Comparison of ENCODE assay signal across 16 cellular contexts in genomic region chr7:129684777-129685176, GRCh38.
DNase-seq lines count a peak whose midpoint lies in the region; ATAC-seq and TF ChIP-seq lines count a peak whose summit lies in the region.
"Had no signal": no experiment of that assay in that cellular context is flagged by ENCODE, and none has a peak within 500 bp of the region (broad histone marks: within the 10 kb centered on the region; RNA-seq: fewer than 3 reads in every experiment).

No MANE protein-coding gene starts in this region.

- H3K27me3 ChIP-seq in SK-N-SH (ENCODE audit: insufficient read depth) = no peaks in the 10 kb centered on the region
- H3K27me3 ChIP-seq: colonic mucosa had no signal

- H3K9me2 ChIP-seq in SK-N-SH = no peaks in the 10 kb centered on the region

- no peak for TF ChIP-seq EP300 in SK-N-SH (IDR thresholded peaks at IDR 0.05; ENCODE audit: borderline replicate concordance in 1 of 2, low read depth in 1 of 2, low read length in 1 of 2)

- no peak for ATAC-seq in GM19397 (IDR thresholded peaks at IDR 0.05; ENCODE audit: unreplicated experiment)
- ATAC-seq in GM21528 (IDR thresholded peaks at IDR 0.05; ENCODE audit: low FRiP score, unreplicated experiment) = no peak
- ATAC-seq: esophagus mucosa, left lobe of liver had no signal

- no peaks in the 10 kb centered on the region for H3K4me1 ChIP-seq in SK-N-SH (ENCODE audit: control insufficient read depth in 1 of 2, insufficient read depth in 2 of 2, low read depth in 1 of 2, low read length in 1 of 2)
- H3K4me1 ChIP-seq: colonic mucosa, parathyroid adenoma had no signal

- H3K79me2 ChIP-seq in SK-N-SH (ENCODE audit: insufficient read depth) = no peaks in the 10 kb centered on the region

- POLR2A ChIA-PET in SK-N-SH (lab: Yijun Ruan, JAX) = no interaction called here

- CTCF ChIA-PET in SK-N-SH (lab: Yijun Ruan, JAX) = interaction anchor here (0.7 to 1.8 kb wide), 3 partner anchors 40 to 377 kb away, joined by 3 to 4 read pairs (median 3); no protein-coding TSS in a partner anchor

- H4K20me1 ChIP-seq in SK-N-SH (ENCODE audit: insufficient read depth) = no peaks in the 10 kb centered on the region

- peaks cover 5% of the 10 kb centered on the region for H3F3A ChIP-seq in SK-N-SH (replicated peaks; ENCODE audit: insufficient read depth)

- H2AFZ ChIP-seq in SK-N-SH (ENCODE audit: low read depth) = no peak overlapping the region
- H2AFZ ChIP-seq: parathyroid adenoma had no signal

- no peak overlapping the region for H3K4me2 ChIP-seq in SK-N-SH

- TF ChIP-seq RAD21 in SK-N-SH (IDR thresholded peaks at IDR 0.05; ENCODE audit: low read length) = no peak

- no peak overlapping the region for H3K9ac ChIP-seq in SK-N-SH
- H3K9ac ChIP-seq: parathyroid adenoma had no signal

- H3K9me3 ChIP-seq in SK-N-SH = no peaks in the 10 kb centered on the region
- H3K9me3 ChIP-seq: colonic mucosa had no signal

- no peak for TF ChIP-seq CTCF in SK-N-SH (IDR thresholded peaks at IDR 0.05)

- H3K4me3 ChIP-seq in SK-N-SH (ENCODE audit: low read depth in 2 of 2, low read length in 1 of 2) = no peak overlapping the region
- H3K4me3 ChIP-seq: colonic mucosa had no signal

- WGBS in SK-N-SH (ENCODE audit: low lambda C conversion rate) = 97% methylated on average over 1 of the region's 1 CpG

- no peak overlapping the region for H3K27ac ChIP-seq in SK-N-SH (ENCODE audit: low read depth in 2 of 2, low read length in 1 of 2)
- H3K27ac ChIP-seq: colonic mucosa, parathyroid adenoma had no signal

- DNase-seq in EL (peak; percentile 18), M059J (ENCODE audit: low read depth) (peak; percentile 21), SK-N-SH (no peak), iPS-NIHi7 (ENCODE audit: extremely low spot score) (peak; percentile 29), foreskin melanocyte (no peak)
- DNase-seq: C1 segment of cervical spinal cord; colonic mucosa; HFFc6; NCI-H2227 treated with DMSO at 0.1 percent for 48 hours; OCI-M1; stimulated activated CD4-positive, alpha-beta T cell treated with anti-CD3 and anti-CD28 coated beads, Interleukin-12 subunit alpha, Interleukin-12 subunit beta, amount 100 ng/mL, for 4 hours had no signal

- peaks cover 0 to 8% of the 10 kb centered on the region in 2 experiments for H3K36me3 ChIP-seq in SK-N-SH (replicated peaks in 1 of 2; ENCODE audit: control insufficient read depth in 1 of 2, insufficient read depth in 2 of 2, low read length in 1 of 2)
- H3K36me3 ChIP-seq: colonic mucosa had no signal

TF ChIP-seq in SK-N-SH, 30 proteins besides CTCF, POLR2A, EP300 and RAD21:
- no peak for TF ChIP-seq CHD2 (IDR thresholded peaks at IDR 0.05; ENCODE audit: low read length, partially characterized antibody)
- peak; percentile 17; the same call in 1 of the 2 replicates for TF ChIP-seq NFIC (IDR thresholded peaks at IDR 0.05; ENCODE audit: borderline replicate concordance)

Comparison
In these comparisons a context has a peak if more than half of its experiments do, and no peak if none do; other contexts are left out.
1. DNase-seq: peak in EL (single experiment), M059J (single experiment) and iPS-NIHi7 (single experiment); none in SK-N-SH (single experiment) and foreskin melanocyte (single experiment).